1 cellular context compared by ENCODE assay signal in the genomic region with DNA sequence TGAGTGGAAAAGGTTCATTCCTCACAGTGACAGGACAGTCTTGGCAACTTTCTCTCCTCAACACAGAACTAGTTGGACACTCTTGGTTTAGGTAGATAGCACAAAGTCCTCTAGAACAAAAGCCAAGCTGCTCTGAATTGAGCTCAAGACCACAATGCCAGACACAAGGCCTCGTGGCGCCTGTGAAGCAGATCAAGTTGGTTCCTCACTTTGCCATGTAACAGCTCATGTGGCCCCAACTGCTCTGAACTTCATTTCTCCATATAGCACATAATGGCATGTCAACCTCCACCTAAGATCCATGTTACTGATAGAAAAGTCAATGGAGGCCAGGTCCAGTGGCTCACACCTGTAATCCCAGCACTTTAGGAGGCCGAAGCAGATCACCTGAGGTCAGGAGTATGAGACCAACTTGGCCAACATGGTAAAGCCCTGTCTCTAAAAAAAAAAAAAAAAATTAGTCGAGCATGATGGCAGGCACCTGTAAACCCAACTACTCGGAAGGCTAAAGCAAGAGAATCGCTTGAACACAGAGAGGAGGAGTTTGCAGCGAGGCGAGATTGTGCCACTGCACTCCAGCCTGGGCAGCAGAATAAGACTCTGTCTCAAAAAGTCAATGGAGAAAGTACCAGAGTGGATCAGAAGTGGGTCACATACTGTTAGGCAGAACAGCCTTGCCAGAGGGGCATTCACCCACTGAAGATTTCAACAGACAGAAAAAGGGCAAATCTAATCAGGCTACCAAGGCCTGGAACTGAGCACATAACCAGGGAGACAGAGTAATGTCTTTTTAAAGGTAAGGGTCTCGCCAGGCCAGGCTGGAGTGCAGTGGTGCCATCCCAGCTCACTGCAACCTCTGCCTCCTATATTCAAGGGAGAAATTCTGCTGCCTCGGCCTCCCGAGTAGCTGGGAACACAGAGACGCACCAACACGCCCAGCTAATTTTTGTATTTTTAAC.
TF ChIP-seq lines count a peak whose summit lies in the region.

No MANE protein-coding gene starts in this region.

TF ChIP-seq in HepG2, 621 proteins besides CTCF, POLR2A, EP300 and RAD21 (continued from another document and continues in another):
- TF ChIP-seq KDM3A (CRISPR knock-in tag; IDR thresholded peaks at IDR 0.05; ENCODE audit: low read depth) (no peak), RBFOX2 (IDR thresholded peaks at IDR 0.05; ENCODE audit: low read depth, low read length) (peak; percentile 19), IKZF4 (CRISPR knock-in tag; IDR thresholded peaks at IDR 0.05; ENCODE audit: borderline replicate concordance, low read depth, not compliant biosample characterization) (peak; percentile 42), MAZ (IDR thresholded peaks at IDR 0.05; ENCODE audit: borderline replicate concordance, low read depth, low read length) (no peak), MAZ (CRISPR knock-in tag; IDR thresholded peaks at IDR 0.05; ENCODE audit: low read depth) (0 out of 2 replicates have a peak, but pooled peaks have one; percentile 32), ATF1 (CRISPR knock-in tag; IDR thresholded peaks at IDR 0.05) (no peak), ZNF343 (CRISPR knock-in tag; IDR thresholded peaks at IDR 0.05) (peak; percentile 53; the same call in 1 of the 2 replicates), ZNF232 (CRISPR knock-in tag; IDR thresholded peaks at IDR 0.05; ENCODE audit: borderline replicate concordance) (no peak; the same call in 1 of the 2 replicates), JDP2 (CRISPR knock-in tag; IDR thresholded peaks at IDR 0.05; ENCODE audit: borderline replicate concordance) (no peak), ZNF766 (CRISPR knock-in tag; IDR thresholded peaks at IDR 0.05; ENCODE audit: borderline replicate concordance) (0 out of 2 replicates have a peak, but pooled peaks have one; percentile 26), ZNF652 (CRISPR knock-in tag; IDR thresholded peaks at IDR 0.05; ENCODE audit: borderline replicate concordance, low read depth) (no peak), DMAP1 (CRISPR knock-in tag; IDR thresholded peaks at IDR 0.05) (no peak), MAFF (IDR thresholded peaks at IDR 0.05; ENCODE audit: low read depth, low read length) (no peak), ZFP36 (IDR thresholded peaks at IDR 0.05; ENCODE audit: borderline replicate concordance, low read depth, low read length, partially characterized antibody) (no peak), ZNF138 (CRISPR knock-in tag; IDR thresholded peaks at IDR 0.05; ENCODE audit: low read depth) (0 out of 2 replicates have a peak, but pooled peaks have one; percentile 33), FOXC1 (CRISPR knock-in tag; IDR thresholded peaks at IDR 0.05; ENCODE audit: borderline replicate concordance) (no peak), CCAR2 (optimal IDR thresholded peaks at IDR 0.05; ENCODE audit: low read depth, low read length) (no peak), BORCS8-MEF2B (CRISPR knock-in tag; IDR thresholded peaks at IDR 0.05) (0 out of 2 replicates have a peak, but pooled peaks have one; percentile 24), KLF15 (CRISPR knock-in tag; IDR thresholded peaks at IDR 0.05; ENCODE audit: borderline replicate concordance) (no peak), RBM22 (optimal IDR thresholded peaks at IDR 0.05; ENCODE audit: low read length) (peak; percentile 93), ZNF761 (CRISPR knock-in tag; conservative IDR thresholded peaks at IDR 0.05) (0 out of 2 replicates have a peak, but pooled peaks have one; percentile 37), RFXAP (CRISPR knock-in tag; IDR thresholded peaks at IDR 0.05; ENCODE audit: borderline replicate concordance) (no peak), SRSF9 (IDR thresholded peaks at IDR 0.05; ENCODE audit: borderline replicate concordance, insufficient read depth, low read depth, low read length, poor library complexity, severe bottlenecking) (no peak), SOX6 (IDR thresholded peaks at IDR 0.05) (no peak), SOX6 (CRISPR knock-in tag; IDR thresholded peaks at IDR 0.05) (no peak)
- TF ChIP-seq, protein P1, sequence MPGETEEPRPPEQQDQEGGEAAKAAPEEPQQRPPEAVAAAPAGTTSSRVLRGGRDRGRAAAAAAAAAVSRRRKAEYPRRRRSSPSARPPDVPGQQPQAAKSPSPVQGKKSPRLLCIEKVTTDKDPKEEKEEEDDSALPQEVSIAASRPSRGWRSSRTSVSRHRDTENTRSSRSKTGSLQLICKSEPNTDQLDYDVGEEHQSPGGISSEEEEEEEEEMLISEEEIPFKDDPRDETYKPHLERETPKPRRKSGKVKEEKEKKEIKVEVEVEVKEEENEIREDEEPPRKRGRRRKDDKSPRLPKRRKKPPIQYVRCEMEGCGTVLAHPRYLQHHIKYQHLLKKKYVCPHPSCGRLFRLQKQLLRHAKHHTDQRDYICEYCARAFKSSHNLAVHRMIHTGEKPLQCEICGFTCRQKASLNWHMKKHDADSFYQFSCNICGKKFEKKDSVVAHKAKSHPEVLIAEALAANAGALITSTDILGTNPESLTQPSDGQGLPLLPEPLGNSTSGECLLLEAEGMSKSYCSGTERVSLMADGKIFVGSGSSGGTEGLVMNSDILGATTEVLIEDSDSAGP (CRISPR knock-in tag; IDR thresholded peaks at IDR 0.05; ENCODE audit: borderline replicate concordance), result 0 out of 2 replicates have a peak, but pooled peaks have one; percentile 7
- TF ChIP-seq, protein P2, sequence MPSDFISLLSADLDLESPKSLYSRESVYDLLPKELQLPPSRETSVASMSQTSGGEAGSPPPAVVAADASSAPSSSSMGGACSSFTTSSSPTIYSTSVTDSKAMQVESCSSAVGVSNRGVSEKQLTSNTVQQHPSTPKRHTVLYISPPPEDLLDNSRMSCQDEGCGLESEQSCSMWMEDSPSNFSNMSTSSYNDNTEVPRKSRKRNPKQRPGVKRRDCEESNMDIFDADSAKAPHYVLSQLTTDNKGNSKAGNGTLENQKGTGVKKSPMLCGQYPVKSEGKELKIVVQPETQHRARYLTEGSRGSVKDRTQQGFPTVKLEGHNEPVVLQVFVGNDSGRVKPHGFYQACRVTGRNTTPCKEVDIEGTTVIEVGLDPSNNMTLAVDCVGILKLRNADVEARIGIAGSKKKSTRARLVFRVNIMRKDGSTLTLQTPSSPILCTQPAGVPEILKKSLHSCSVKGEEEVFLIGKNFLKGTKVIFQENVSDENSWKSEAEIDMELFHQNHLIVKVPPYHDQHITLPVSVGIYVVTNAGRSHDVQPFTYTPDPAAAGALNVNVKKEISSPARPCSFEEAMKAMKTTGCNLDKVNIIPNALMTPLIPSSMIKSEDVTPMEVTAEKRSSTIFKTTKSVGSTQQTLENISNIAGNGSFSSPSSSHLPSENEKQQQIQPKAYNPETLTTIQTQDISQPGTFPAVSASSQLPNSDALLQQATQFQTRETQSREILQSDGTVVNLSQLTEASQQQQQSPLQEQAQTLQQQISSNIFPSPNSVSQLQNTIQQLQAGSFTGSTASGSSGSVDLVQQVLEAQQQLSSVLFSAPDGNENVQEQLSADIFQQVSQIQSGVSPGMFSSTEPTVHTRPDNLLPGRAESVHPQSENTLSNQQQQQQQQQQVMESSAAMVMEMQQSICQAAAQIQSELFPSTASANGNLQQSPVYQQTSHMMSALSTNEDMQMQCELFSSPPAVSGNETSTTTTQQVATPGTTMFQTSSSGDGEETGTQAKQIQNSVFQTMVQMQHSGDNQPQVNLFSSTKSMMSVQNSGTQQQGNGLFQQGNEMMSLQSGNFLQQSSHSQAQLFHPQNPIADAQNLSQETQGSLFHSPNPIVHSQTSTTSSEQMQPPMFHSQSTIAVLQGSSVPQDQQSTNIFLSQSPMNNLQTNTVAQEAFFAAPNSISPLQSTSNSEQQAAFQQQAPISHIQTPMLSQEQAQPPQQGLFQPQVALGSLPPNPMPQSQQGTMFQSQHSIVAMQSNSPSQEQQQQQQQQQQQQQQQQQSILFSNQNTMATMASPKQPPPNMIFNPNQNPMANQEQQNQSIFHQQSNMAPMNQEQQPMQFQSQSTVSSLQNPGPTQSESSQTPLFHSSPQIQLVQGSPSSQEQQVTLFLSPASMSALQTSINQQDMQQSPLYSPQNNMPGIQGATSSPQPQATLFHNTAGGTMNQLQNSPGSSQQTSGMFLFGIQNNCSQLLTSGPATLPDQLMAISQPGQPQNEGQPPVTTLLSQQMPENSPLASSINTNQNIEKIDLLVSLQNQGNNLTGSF (CRISPR knock-in tag; IDR thresholded peaks at IDR 0.05), result 0 out of 2 replicates have a peak, but pooled peaks have one; percentile 44
- TF ChIP-seq, protein P3, sequence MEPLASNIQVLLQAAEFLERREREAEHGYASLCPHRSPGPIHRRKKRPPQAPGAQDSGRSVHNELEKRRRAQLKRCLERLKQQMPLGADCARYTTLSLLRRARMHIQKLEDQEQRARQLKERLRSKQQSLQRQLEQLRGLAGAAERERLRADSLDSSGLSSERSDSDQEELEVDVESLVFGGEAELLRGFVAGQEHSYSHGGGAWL (CRISPR knock-in tag; IDR thresholded peaks at IDR 0.05), result no peak
- TF ChIP-seq, protein P4, sequence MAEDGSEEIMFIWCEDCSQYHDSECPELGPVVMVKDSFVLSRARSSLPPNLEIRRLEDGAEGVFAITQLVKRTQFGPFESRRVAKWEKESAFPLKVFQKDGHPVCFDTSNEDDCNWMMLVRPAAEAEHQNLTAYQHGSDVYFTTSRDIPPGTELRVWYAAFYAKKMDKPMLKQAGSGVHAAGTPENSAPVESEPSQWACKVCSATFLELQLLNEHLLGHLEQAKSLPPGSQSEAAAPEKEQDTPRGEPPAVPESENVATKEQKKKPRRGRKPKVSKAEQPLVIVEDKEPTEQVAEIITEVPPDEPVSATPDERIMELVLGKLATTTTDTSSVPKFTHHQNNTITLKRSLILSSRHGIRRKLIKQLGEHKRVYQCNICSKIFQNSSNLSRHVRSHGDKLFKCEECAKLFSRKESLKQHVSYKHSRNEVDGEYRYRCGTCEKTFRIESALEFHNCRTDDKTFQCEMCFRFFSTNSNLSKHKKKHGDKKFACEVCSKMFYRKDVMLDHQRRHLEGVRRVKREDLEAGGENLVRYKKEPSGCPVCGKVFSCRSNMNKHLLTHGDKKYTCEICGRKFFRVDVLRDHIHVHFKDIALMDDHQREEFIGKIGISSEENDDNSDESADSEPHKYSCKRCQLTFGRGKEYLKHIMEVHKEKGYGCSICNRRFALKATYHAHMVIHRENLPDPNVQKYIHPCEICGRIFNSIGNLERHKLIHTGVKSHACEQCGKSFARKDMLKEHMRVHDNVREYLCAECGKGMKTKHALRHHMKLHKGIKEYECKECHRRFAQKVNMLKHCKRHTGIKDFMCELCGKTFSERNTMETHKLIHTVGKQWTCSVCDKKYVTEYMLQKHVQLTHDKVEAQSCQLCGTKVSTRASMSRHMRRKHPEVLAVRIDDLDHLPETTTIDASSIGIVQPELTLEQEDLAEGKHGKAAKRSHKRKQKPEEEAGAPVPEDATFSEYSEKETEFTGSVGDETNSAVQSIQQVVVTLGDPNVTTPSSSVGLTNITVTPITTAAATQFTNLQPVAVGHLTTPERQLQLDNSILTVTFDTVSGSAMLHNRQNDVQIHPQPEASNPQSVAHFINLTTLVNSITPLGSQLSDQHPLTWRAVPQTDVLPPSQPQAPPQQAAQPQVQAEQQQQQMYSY (CRISPR knock-in tag; IDR thresholded peaks at IDR 0.05), result no peak
- TF ChIP-seq, protein P5, sequence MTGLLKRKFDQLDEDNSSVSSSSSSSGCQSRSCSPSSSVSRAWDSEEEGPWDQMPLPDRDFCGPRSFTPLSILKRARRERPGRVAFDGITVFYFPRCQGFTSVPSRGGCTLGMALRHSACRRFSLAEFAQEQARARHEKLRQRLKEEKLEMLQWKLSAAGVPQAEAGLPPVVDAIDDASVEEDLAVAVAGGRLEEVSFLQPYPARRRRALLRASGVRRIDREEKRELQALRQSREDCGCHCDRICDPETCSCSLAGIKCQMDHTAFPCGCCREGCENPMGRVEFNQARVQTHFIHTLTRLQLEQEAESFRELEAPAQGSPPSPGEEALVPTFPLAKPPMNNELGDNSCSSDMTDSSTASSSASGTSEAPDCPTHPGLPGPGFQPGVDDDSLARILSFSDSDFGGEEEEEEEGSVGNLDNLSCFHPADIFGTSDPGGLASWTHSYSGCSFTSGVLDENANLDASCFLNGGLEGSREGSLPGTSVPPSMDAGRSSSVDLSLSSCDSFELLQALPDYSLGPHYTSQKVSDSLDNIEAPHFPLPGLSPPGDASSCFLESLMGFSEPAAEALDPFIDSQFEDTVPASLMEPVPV (CRISPR knock-in tag; IDR thresholded peaks at IDR 0.05), result 0 out of 2 replicates have a peak, but pooled peaks have one; percentile 63
- TF ChIP-seq, protein P6, sequence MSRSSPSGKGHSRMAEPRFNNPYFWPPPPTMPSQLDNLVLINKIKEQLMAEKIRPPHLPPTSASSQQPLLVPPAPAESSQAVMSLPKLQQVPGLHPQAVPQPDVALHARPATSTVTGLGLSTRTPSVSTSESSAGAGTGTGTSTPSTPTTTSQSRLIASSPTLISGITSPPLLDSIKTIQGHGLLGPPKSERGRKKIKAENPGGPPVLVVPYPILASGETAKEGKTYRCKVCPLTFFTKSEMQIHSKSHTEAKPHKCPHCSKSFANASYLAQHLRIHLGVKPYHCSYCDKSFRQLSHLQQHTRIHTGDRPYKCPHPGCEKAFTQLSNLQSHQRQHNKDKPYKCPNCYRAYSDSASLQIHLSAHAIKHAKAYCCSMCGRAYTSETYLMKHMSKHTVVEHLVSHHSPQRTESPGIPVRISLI (CRISPR knock-in tag; IDR thresholded peaks at IDR 0.05; ENCODE audit: borderline replicate concordance), result 0 out of 2 replicates have a peak, but pooled peaks have one; percentile 38
- TF ChIP-seq, protein P7, sequence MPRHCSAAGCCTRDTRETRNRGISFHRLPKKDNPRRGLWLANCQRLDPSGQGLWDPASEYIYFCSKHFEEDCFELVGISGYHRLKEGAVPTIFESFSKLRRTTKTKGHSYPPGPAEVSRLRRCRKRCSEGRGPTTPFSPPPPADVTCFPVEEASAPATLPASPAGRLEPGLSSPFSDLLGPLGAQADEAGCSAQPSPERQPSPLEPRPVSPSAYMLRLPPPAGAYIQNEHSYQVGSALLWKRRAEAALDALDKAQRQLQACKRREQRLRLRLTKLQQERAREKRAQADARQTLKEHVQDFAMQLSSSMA (CRISPR knock-in tag; IDR thresholded peaks at IDR 0.05), result no peak
- TF ChIP-seq, protein P8, sequence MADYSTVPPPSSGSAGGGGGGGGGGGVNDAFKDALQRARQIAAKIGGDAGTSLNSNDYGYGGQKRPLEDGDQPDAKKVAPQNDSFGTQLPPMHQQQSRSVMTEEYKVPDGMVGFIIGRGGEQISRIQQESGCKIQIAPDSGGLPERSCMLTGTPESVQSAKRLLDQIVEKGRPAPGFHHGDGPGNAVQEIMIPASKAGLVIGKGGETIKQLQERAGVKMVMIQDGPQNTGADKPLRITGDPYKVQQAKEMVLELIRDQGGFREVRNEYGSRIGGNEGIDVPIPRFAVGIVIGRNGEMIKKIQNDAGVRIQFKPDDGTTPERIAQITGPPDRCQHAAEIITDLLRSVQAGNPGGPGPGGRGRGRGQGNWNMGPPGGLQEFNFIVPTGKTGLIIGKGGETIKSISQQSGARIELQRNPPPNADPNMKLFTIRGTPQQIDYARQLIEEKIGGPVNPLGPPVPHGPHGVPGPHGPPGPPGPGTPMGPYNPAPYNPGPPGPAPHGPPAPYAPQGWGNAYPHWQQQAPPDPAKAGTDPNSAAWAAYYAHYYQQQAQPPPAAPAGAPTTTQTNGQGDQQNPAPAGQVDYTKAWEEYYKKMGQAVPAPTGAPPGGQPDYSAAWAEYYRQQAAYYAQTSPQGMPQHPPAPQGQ (CRISPR knock-in tag; IDR thresholded peaks at IDR 0.05; ENCODE audit: borderline replicate concordance), result no peak
